In the genomic region with DNA sequence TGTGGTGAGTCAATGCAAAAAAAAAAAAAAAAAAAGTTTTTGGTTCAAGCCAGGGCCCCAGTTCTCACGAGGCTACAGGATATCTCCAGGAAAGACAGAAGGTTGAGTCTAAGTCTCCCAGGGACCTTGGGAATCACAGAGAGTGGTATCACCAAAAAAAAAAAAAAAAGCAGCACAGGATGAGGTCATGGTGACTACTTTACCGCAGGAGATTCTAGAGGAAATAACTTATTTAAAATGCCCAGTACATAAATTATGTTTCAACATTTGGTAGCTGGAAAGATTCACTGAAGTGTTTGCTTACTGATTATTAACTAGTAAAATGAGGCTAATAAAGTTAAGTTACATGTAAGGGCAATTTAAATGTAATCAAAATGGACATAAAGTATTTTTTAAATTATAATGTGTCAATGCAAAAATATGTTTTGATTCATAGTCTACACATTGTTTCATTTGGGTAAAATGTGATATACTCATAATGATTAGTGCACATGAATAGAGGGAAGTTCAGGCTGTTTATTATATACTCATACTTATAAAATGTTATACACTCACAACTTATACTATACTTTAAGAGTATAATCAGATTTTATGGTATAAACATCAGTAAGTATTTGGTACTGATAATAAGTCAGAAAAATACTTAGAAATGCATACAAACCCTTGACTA, we compare ENCODE assay signal across 14 cellular contexts.
DNase-seq lines count a peak whose midpoint lies in the region; ATAC-seq and TF ChIP-seq lines count a peak whose summit lies in the region.
"Had no signal": no experiment of that assay in that cellular context is flagged by ENCODE, and none has a peak within 500 bp of the region (broad histone marks: within the 10 kb centered on the region; RNA-seq: fewer than 3 reads in every experiment).

No MANE protein-coding gene starts in this region.

- H3K27ac ChIP-seq in SK-N-SH (ENCODE audit: low read depth in 2 of 2, low read length in 1 of 2) (peak overlapping the region; percentile 79 to 94; a peak in 3 of 4 replicates), fibroblast of lung (ENCODE audit: insufficient read depth, low read length) (no peak overlapping the region)
- H3K27ac ChIP-seq: cardiac muscle cell, ovary had no signal

- no peaks in the 10 kb centered on the region for H3K9me2 ChIP-seq in SK-N-SH

- ATAC-seq in left ventricle myocardium superior = no peak

- H3K9me3 ChIP-seq in SK-N-SH = no peaks in the 10 kb centered on the region
- H3K9me3 ChIP-seq in fibroblast of lung (ENCODE audit: control insufficient read depth, insufficient read depth, low read depth, low read length) = no peaks in the 10 kb centered on the region
- H3K9me3 ChIP-seq: Caco-2, ovary had no signal

- H3K79me2 ChIP-seq in SK-N-SH (ENCODE audit: insufficient read depth) (no peaks in the 10 kb centered on the region), fibroblast of lung (ENCODE audit: control insufficient read depth, insufficient read depth, low read length) (no peaks in the 10 kb centered on the region)

- H3K4me3 ChIP-seq in SK-N-SH (ENCODE audit: low read depth in 2 of 2, low read length in 1 of 2) (no peak overlapping the region), fibroblast of lung (replicated peaks in 1 of 4; ENCODE audit: control extremely low read depth in 1 of 4, insufficient read depth in 1 of 4, low read depth in 3 of 4, low read length in 4 of 4) (no peak overlapping the region)
- H3K4me3 ChIP-seq: cardiac muscle cell, ovary had no signal

- H2AFZ ChIP-seq in SK-N-SH (ENCODE audit: low read depth) = no peak overlapping the region
- H2AFZ ChIP-seq in fibroblast of lung (ENCODE audit: low read length) = no peak overlapping the region

- peaks cover 0 to 2% of the 10 kb centered on the region in 2 experiments for H3K36me3 ChIP-seq in SK-N-SH (replicated peaks in 1 of 2; ENCODE audit: control insufficient read depth in 1 of 2, insufficient read depth in 2 of 2, low read length in 1 of 2)
- no peaks in the 10 kb centered on the region for H3K36me3 ChIP-seq in fibroblast of lung (ENCODE audit: control insufficient read depth, insufficient read depth, low read length)
- H3K36me3 ChIP-seq: cardiac muscle cell, ovary had no signal

- peaks cover 6 to 38% of the 10 kb centered on the region in 2 experiments for H3K4me1 ChIP-seq in SK-N-SH (ENCODE audit: control insufficient read depth in 1 of 2, insufficient read depth in 2 of 2, low read depth in 1 of 2, low read length in 1 of 2)
- H3K4me1 ChIP-seq in fibroblast of lung (ENCODE audit: control insufficient read depth, extremely low read depth, insufficient read depth, low read length) = peaks cover 2% of the 10 kb centered on the region
- H3K4me1 ChIP-seq: Caco-2 had no signal

- CTCF ChIA-PET in SK-N-SH (lab: Yijun Ruan, JAX) = no interaction called here

- TF ChIP-seq RAD21 in SK-N-SH (IDR thresholded peaks at IDR 0.05; ENCODE audit: low read length) = no peak

- peaks cover 12% of the 10 kb centered on the region for H3F3A ChIP-seq in SK-N-SH (replicated peaks; ENCODE audit: insufficient read depth)

- intact Hi-C loops in left ventricle myocardium superior (cut with micrococcal nuclease) = no loop called here

- DNase-seq in H4 (ENCODE audit: low spot score) (peak; percentile 8), SK-N-SH (no peak), fibroblast of lung (ENCODE audit: low read depth in 2 of 2) (peak; percentile 52 to 76), smooth muscle cell of the brain vasculature (ENCODE audit: low read depth, low spot score) (peak; percentile 10), medulla oblongata (ENCODE audit: extremely low spot score) (no peak), iPS-NIHi11 (ENCODE audit: low spot score) (no peak), left ventricle myocardium superior (no peak)
- DNase-seq in activated CD4-positive, alpha-beta T cell treated with anti-CD3 and anti-CD28 coated beads for 48 hours = no peak
- DNase-seq: Caco-2, midbrain, NCI-H1436 treated with DMSO at 0.1 percent for 48 hours, NCI-H524, ovary had no signal

- H4K20me1 ChIP-seq in SK-N-SH (ENCODE audit: insufficient read depth) (no peaks in the 10 kb centered on the region), fibroblast of lung (ENCODE audit: control insufficient read depth, extremely low read depth, insufficient read depth, low read length) (no peaks in the 10 kb centered on the region)

- no peak overlapping the region for H3K9ac ChIP-seq in SK-N-SH
- H3K9ac ChIP-seq in fibroblast of lung (ENCODE audit: insufficient read depth, low read length) = no peak overlapping the region

- no peaks in the 10 kb centered on the region for H3K27me3 ChIP-seq in SK-N-SH (ENCODE audit: insufficient read depth)
- no peaks in the 10 kb centered on the region for H3K27me3 ChIP-seq in fibroblast of lung (ENCODE audit: control insufficient read depth, insufficient read depth, low read length)
- H3K27me3 ChIP-seq: cardiac muscle cell, ovary had no signal

- TF ChIP-seq CTCF in SK-N-SH (IDR thresholded peaks at IDR 0.05) (no peak), fibroblast of lung (conservative IDR thresholded peaks at IDR 0.05 in 1 of 2, IDR thresholded peaks at IDR 0.05 in 1 of 2; ENCODE audit: low read depth in 1 of 2, low read length in 2 of 2) (no peak)

- H3K4me2 ChIP-seq in SK-N-SH (peak overlapping the region; percentile 31; the same call in 1 of the 2 replicates), fibroblast of lung (ENCODE audit: extremely low read depth, insufficient read depth, low read length) (no peak overlapping the region)

- WGBS in SK-N-SH (ENCODE audit: low lambda C conversion rate) = 4% methylated on average over 2 of the region's 2 CpGs

- POLR2A ChIA-PET in SK-N-SH (lab: Yijun Ruan, JAX) = no interaction called here

- 0 out of 4 replicates have a peak, but pooled peaks of 1 of the 2 experiments have one; percentile 38 for TF ChIP-seq EP300 in SK-N-SH (IDR thresholded peaks at IDR 0.05; ENCODE audit: borderline replicate concordance in 1 of 2, low read depth in 1 of 2, low read length in 1 of 2)

TF ChIP-seq in SK-N-SH, 30 proteins besides CTCF, POLR2A, EP300 and RAD21:
- TF ChIP-seq TEAD4 (IDR thresholded peaks at IDR 0.05; ENCODE audit: borderline replicate concordance, insufficient read depth) (peak; percentile 25; the same call in 1 of the 2 replicates), TCF12 (IDR thresholded peaks at IDR 0.05) (peak; percentile 59), PBX3 (IDR thresholded peaks at IDR 0.05) (peak; percentile 66), SMC3 (IDR thresholded peaks at IDR 0.05; ENCODE audit: low read depth, low read length) (no peak), JUND (IDR thresholded peaks at IDR 0.05) (peak; percentile 61), MEF2A (IDR thresholded peaks at IDR 0.05; ENCODE audit: borderline replicate concordance, low read depth) (no peak), NFIC (IDR thresholded peaks at IDR 0.05; ENCODE audit: borderline replicate concordance) (peak; percentile 16; the same call in 1 of the 2 replicates), FOSL2 (IDR thresholded peaks at IDR 0.05; ENCODE audit: borderline replicate concordance, low read depth) (peak; percentile 54; the same call in 1 of the 2 replicates), RCOR1 (IDR thresholded peaks at IDR 0.05; ENCODE audit: low read length) (no peak)
- TF ChIP-seq, protein P1, sequence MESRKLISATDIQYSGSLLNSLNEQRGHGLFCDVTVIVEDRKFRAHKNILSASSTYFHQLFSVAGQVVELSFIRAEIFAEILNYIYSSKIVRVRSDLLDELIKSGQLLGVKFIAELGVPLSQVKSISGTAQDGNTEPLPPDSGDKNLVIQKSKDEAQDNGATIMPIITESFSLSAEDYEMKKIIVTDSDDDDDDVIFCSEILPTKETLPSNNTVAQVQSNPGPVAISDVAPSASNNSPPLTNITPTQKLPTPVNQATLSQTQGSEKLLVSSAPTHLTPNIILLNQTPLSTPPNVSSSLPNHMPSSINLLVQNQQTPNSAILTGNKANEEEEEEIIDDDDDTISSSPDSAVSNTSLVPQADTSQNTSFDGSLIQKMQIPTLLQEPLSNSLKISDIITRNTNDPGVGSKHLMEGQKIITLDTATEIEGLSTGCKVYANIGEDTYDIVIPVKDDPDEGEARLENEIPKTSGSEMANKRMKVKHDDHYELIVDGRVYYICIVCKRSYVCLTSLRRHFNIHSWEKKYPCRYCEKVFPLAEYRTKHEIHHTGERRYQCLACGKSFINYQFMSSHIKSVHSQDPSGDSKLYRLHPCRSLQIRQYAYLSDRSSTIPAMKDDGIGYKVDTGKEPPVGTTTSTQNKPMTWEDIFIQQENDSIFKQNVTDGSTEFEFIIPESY (IDR thresholded peaks at IDR 0.05; ENCODE audit: borderline replicate concordance, low read depth) = peak; percentile 66; the same call in 1 of the 2 replicates
TF ChIP-seq in SK-N-SH: peak in this region for 7.

Comparison
In these comparisons a context has a peak if more than half of its experiments do, and no peak if none do; other contexts are left out.
1. DNase-seq: peak in H4 (single experiment), fibroblast of lung (2 of 2) and smooth muscle cell of the brain vasculature (single experiment); none in SK-N-SH (single experiment), medulla oblongata (single experiment), iPS-NIHi11 (single experiment), left ventricle myocardium superior (single experiment) and activated CD4-positive, alpha-beta T cell treated with anti-CD3 and anti-CD28 coated beads for 48 hours (single experiment).